Comparison of ENCODE assay signal across 21 cellular contexts in the genomic region with DNA sequence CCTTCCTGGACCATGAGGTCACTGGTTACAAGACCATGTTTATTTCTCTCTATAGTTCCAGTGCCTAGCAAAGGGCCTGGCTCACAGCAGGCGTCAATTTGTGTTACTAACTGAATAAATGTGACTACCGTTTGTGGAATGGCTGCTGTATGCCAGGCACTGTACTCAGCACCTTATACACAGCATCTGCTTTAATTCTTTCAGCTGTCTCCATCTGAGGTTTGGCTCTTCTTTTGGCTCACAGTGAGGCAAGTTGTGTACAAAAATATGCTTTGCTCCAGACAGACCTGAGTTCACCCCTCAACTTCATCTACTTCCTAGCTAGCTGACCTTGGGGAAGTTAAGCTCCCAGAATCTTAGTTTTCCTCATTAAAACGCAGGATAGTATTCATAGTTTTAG.
"Had no signal": no experiment of that assay in that cellular context is flagged by ENCODE, and none has a peak within 500 bp of the region (broad histone marks: within the 10 kb centered on the region; RNA-seq: fewer than 3 reads in every experiment).

No MANE protein-coding gene starts in this region.

- H3K4me1 Mint-ChIP-seq: IgD-negative memory B cell had no signal

- H3K4me3 ChIP-seq: K562 had no signal

- H3K9me3 Mint-ChIP-seq: IgD-negative memory B cell had no signal

- H3K27ac Mint-ChIP-seq: IgD-negative memory B cell had no signal

- H3K4me2 ChIP-seq: KMS-11, SK-N-SH had no signal

- H3K27ac ChIP-seq: HL-60, KMS-11 had no signal

- H3K9me3 ChIP-seq: SK-N-SH had no signal

- DNase-seq: Kasumi-1, MM.1S, NCI-H1092 treated with DMSO at 0.1 percent for 48 hours, NCI-H1436, NCI-H187, NCI-H2029, NCI-H2081 treated with DMSO at 0.1 percent for 48 hours, NCI-H2171, NCI-H226, NCI-H446, NCI-H510A, NCI-H524 treated with DMSO at 0.1 percent for 48 hours, NCI-H69, NCI-H774, Right ventricle myocardium superior, RPMI8226, SK-N-SH had no signal

- H3K4me3 Mint-ChIP-seq: IgD-negative memory B cell had no signal

- ATAC-seq: K562 had no signal

- H3K9ac ChIP-seq: KMS-11, SK-N-SH had no signal

- H3K27me3 Mint-ChIP-seq: IgD-negative memory B cell had no signal
